Comparison of ENCODE assay signal across 2 cellular contexts in the genomic region with DNA sequence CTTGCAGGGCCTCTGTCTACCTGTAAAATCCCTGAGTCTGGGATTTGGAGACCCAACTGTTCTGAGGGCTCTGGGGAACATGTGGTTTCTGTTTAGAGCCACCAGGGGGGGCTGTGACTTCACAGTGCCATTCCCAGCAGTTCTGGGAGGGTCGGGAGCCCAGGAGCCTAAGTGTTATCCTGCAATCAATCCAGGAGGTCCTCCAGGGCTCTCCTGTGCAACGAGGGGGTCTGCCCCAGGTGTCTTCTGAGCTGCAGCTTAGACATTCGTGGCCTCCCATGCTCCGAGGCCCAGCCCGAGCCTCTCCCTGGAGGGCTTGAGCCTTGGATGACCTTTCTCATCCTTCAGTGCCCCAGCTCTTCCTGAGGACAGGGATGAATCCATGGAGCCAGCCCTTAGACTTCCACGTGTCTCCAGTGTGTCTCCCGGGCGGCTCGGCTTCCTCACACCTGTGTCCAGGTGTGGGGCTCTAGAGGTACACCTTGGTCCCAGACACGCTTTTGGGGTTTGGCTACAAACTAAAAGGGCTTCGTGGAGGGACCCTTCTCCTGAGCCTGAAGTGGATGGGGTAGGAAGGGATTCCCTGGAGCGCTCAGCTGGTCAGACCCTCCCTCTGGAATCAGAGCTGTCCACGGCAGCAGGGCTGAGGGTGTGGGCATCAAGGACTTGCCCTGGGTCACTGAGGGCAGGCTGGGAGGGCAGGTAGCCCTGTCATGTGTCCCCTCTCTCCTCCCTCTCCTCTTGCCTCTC.
TF ChIP-seq lines count a peak whose summit lies in the region.

No MANE protein-coding gene starts in this region.

TF ChIP-seq in Ishikawa, 13 proteins besides CTCF, POLR2A, EP300 and RAD21 (continued from another document):
- TF ChIP-seq TCF12 (IDR thresholded peaks at IDR 0.05; ENCODE audit: low read depth) (no peak), ZBTB7A (IDR thresholded peaks at IDR 0.05; ENCODE audit: low read depth) (no peak), MAX (IDR thresholded peaks at IDR 0.05) (no peak), CEBPB (IDR thresholded peaks at IDR 0.05) (no peak), FOXM1 (IDR thresholded peaks at IDR 0.05; ENCODE audit: borderline replicate concordance, low read depth) (no peak), TAF1 (IDR thresholded peaks at IDR 0.05; ENCODE audit: low read depth) (no peak), CREB1 (IDR thresholded peaks at IDR 0.05; ENCODE audit: low read depth) (no peak), YY1 (IDR thresholded peaks at IDR 0.05; ENCODE audit: low read depth) (no peak), NFIC (IDR thresholded peaks at IDR 0.05) (no peak)
- TF ChIP-seq, protein P1, sequence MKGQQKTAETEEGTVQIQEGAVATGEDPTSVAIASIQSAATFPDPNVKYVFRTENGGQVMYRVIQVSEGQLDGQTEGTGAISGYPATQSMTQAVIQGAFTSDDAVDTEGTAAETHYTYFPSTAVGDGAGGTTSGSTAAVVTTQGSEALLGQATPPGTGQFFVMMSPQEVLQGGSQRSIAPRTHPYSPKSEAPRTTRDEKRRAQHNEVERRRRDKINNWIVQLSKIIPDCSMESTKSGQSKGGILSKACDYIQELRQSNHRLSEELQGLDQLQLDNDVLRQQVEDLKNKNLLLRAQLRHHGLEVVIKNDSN (IDR thresholded peaks at IDR 0.05) = no peak

TF ChIP-seq in SK-N-SH, 30 proteins besides CTCF, POLR2A, EP300 and RAD21 (continued from another document):
- TF ChIP-seq, protein P2, sequence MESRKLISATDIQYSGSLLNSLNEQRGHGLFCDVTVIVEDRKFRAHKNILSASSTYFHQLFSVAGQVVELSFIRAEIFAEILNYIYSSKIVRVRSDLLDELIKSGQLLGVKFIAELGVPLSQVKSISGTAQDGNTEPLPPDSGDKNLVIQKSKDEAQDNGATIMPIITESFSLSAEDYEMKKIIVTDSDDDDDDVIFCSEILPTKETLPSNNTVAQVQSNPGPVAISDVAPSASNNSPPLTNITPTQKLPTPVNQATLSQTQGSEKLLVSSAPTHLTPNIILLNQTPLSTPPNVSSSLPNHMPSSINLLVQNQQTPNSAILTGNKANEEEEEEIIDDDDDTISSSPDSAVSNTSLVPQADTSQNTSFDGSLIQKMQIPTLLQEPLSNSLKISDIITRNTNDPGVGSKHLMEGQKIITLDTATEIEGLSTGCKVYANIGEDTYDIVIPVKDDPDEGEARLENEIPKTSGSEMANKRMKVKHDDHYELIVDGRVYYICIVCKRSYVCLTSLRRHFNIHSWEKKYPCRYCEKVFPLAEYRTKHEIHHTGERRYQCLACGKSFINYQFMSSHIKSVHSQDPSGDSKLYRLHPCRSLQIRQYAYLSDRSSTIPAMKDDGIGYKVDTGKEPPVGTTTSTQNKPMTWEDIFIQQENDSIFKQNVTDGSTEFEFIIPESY (IDR thresholded peaks at IDR 0.05; ENCODE audit: borderline replicate concordance, low read depth) = no peak
